2 cellular contexts compared by ENCODE assay signal in the genomic region with DNA sequence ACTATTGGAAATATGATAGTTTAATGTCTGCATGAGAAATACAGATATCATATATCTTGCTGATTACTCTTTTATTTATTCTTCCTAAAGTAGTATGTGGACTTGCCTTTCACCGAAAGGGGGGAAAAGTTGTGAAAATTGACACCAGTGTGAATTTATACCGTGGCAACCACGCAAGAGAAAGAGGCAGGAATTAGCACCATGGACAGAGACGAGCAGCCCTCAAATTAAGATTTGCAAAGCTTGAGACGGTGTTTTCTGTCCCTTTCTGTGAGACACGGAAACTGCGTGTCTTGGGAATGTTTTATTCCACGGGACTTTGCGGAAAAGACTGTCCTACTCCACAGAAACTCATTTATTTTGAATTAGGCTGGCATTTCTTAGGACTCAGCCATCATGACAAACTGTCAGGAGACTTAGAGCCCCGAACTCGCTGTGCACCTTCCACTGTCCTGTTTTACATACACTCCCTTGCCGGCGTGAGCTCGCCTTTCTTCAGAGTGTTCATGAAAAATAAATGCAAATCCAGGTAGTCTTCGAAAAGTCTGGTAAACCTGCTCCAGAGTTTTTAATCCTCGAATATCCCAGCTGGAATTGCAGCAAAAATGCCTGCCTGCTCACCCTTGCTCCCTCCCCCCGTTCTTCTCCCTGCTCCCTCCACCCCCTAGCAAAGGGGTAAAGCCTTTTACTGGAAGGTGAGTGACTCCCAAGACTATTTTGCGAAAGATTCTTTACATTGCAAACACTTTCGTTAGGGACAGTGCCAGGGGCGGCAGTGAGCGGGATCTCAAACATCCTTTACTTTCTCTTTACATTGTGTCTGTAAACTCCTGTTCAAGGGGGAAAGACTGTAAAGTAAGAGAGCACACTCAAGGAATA.
TF ChIP-seq lines count a peak whose summit lies in the region.

No MANE protein-coding gene starts in this region.

TF ChIP-seq in GM12891, 5 proteins besides CTCF, POLR2A, EP300 and RAD21 (continued from another document):
- no peak for TF ChIP-seq PAX5 (IDR thresholded peaks at IDR 0.05; ENCODE audit: insufficient read depth, low read length, severe bottlenecking)

TF ChIP-seq in H1, 55 proteins besides CTCF, POLR2A, EP300 and RAD21 (continued from another document):
- TF ChIP-seq, protein P1, sequence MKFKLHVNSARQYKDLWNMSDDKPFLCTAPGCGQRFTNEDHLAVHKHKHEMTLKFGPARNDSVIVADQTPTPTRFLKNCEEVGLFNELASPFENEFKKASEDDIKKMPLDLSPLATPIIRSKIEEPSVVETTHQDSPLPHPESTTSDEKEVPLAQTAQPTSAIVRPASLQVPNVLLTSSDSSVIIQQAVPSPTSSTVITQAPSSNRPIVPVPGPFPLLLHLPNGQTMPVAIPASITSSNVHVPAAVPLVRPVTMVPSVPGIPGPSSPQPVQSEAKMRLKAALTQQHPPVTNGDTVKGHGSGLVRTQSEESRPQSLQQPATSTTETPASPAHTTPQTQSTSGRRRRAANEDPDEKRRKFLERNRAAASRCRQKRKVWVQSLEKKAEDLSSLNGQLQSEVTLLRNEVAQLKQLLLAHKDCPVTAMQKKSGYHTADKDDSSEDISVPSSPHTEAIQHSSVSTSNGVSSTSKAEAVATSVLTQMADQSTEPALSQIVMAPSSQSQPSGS (IDR thresholded peaks at IDR 0.05; ENCODE audit: low read length), result no peak
- no peak for TF ChIP-seq CHD1 (IDR thresholded peaks at IDR 0.05; ENCODE audit: low read depth, low read length)
- peak; percentile 77; the same call in 1 of the 2 replicates for TF ChIP-seq BACH1 (IDR thresholded peaks at IDR 0.05; ENCODE audit: low read length)
- TF ChIP-seq, protein P2, sequence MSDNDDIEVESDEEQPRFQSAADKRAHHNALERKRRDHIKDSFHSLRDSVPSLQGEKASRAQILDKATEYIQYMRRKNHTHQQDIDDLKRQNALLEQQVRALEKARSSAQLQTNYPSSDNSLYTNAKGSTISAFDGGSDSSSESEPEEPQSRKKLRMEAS (IDR thresholded peaks at IDR 0.05), result no peak
- TF ChIP-seq, protein P3, sequence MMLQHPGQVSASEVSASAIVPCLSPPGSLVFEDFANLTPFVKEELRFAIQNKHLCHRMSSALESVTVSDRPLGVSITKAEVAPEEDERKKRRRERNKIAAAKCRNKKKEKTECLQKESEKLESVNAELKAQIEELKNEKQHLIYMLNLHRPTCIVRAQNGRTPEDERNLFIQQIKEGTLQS (IDR thresholded peaks at IDR 0.05; ENCODE audit: insufficient read depth, low read depth, low read length), result no peak
- no peak for TF ChIP-seq BRCA1 (IDR thresholded peaks at IDR 0.05; ENCODE audit: low read depth, low read length)
- no peak for TF ChIP-seq CEBPB (IDR thresholded peaks at IDR 0.05; ENCODE audit: low read depth, low read length)
- TF ChIP-seq POLR2AphosphoS5 (IDR thresholded peaks at IDR 0.05; ENCODE audit: low read depth, low read length), result no peak
- peak; percentile 75 for TF ChIP-seq ASH2L (IDR thresholded peaks at IDR 0.05; ENCODE audit: low read length)
- peak; percentile 84 to 96 for TF ChIP-seq SIN3A (conservative IDR thresholded peaks at IDR 0.05 in 1 of 2, IDR thresholded peaks at IDR 0.05 in 1 of 2; ENCODE audit: low read depth in 1 of 2, low read length in 2 of 2)
- no peak for TF ChIP-seq ZNF274 (IDR thresholded peaks at IDR 0.05; ENCODE audit: borderline replicate concordance, extremely low read depth, low read length)
- no peak for TF ChIP-seq FOSL1 (IDR thresholded peaks at IDR 0.05; ENCODE audit: insufficient read depth, low read depth, low read length)
- no peak for TF ChIP-seq SP1 (IDR thresholded peaks at IDR 0.05; ENCODE audit: low read depth, low read length)
- no peak for TF ChIP-seq GTF2F1 (IDR thresholded peaks at IDR 0.05; ENCODE audit: borderline replicate concordance, low read depth, low read length)
- TF ChIP-seq SP4 (IDR thresholded peaks at IDR 0.05; ENCODE audit: low read length), result no peak
- peak; percentile 67 for TF ChIP-seq RNF2 (IDR thresholded peaks at IDR 0.05; ENCODE audit: borderline replicate concordance, low read depth, low read length, missing control alignments, poor library complexity, severe bottlenecking)
- TF ChIP-seq CTBP2 (IDR thresholded peaks at IDR 0.05; ENCODE audit: borderline replicate concordance, insufficient read depth, insufficient read length, low read length), result no peak
- TF ChIP-seq CBX5 (IDR thresholded peaks at IDR 0.05; ENCODE audit: low read depth, low read length), result no peak
